13 cellular contexts compared by ENCODE assay signal in the genomic region with DNA sequence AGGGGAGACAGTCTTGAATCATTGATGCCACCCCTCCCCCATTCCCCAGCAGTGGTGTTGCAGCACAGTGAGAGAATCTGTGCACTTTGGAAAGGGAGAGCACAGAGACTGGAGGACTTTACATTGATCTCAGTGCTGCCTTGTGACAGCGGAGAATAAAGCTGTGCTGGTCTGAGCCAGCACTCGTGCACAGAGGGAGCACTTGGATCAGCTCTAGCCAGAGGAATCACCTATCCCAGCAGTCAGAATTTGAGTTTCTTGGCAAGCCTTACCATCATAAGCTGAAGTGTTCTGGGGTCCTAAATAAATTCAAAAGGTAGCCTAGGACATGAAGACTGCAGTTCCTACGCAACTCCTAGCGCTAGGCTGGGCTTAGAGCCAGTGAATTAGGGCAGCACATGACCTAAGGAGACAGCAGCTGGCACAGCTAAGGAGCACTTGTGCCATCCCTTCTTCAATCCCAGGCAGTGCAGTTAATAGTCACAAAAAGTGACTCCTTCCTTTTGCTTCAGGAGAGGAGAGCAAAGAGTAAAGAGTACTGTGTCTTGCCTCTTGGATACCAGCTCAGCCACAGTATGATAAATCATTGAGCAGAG.
DNase-seq lines count a peak whose midpoint lies in the region; ATAC-seq and TF ChIP-seq lines count a peak whose summit lies in the region.
"Had no signal": no experiment of that assay in that cellular context is flagged by ENCODE, and none has a peak within 500 bp of the region (broad histone marks: within the 10 kb centered on the region; RNA-seq: fewer than 3 reads in every experiment).

No MANE protein-coding gene starts in this region.

- no peaks in the 10 kb centered on the region for H4K20me1 ChIP-seq in mammary epithelial cell (ENCODE audit: insufficient read depth, low read length)

- dilution Hi-C loops in mammary epithelial cell (cut with HindIII; ENCODE audit: low sequenced_read_pairs), result no loop called here

- DNase-seq in AG10803 (ENCODE audit: low read depth), result peak; percentile 51
- DNase-seq in NCI-H1092 (lab: John Stamatoyannopoulos, UW), result peak; percentile 31
- DNase-seq in mammary epithelial cell, result no peak
- peak; percentile 67 for DNase-seq in myocyte (ENCODE audit: low read depth)
- DNase-seq in germinal center (ENCODE audit: low spot score), result no peak
- no peak for DNase-seq in stimulated activated naive CD4-positive, alpha-beta T cell (lab: John Stamatoyannopoulos, UW)
- DNase-seq: activated CD8-positive, alpha-beta memory T cell treated with anti-CD3 and anti-CD28 coated beads for 24 hours; amniotic stem cell; naive thymus-derived CD8-positive, alpha-beta T cell; NCI-H187; stimulated activated naive CD8-positive, alpha-beta T cell treated with anti-CD3 and anti-CD28 coated beads, Interleukin-15, Interleukin-2, amounts not matched to agents 100 U/mL and 50 U/mL, for 24 hours had no signal

- H3K4me1 ChIP-seq in mammary epithelial cell (ENCODE audit: insufficient read depth, low read length), result peaks cover 27% of the 10 kb centered on the region

- 67% methylated on average over 4 of the region's 4 CpGs for WGBS in mammary epithelial cell (ENCODE audit: low coverage, missing lambda C conversion rate)

- TF ChIP-seq CTCF in AG10803 (conservative IDR thresholded peaks at IDR 0.05; ENCODE audit: low read length), result no peak
- no peak for TF ChIP-seq CTCF in mammary epithelial cell (conservative IDR thresholded peaks at IDR 0.05 in 1 of 2, IDR thresholded peaks at IDR 0.05 in 1 of 2; ENCODE audit: extremely low read depth in 1 of 2, insufficient read depth in 1 of 2, low read depth in 1 of 2, low read length in 2 of 2)

- H3K79me2 ChIP-seq in mammary epithelial cell (ENCODE audit: insufficient read depth, low read length), result no peaks in the 10 kb centered on the region

- no peak overlapping the region for H3K4me2 ChIP-seq in mammary epithelial cell (ENCODE audit: insufficient read depth, low read depth, low read length)

- no peaks in the 10 kb centered on the region for H3K27me3 ChIP-seq in mammary epithelial cell (ENCODE audit: insufficient read depth, low read length)

- in situ Hi-C loops in mammary epithelial cell (cut with MboI; ENCODE audit: low sequenced_read_pairs in 2 of 2), result no loop called here

- H3K4me3 ChIP-seq in AG10803 (ENCODE audit: low read length) (no peak overlapping the region), mammary epithelial cell (replicated peaks in 1 of 3; ENCODE audit: insufficient read depth in 1 of 3, low read depth in 2 of 3, low read length in 3 of 3) (no peak overlapping the region)

- H3K36me3 ChIP-seq in mammary epithelial cell (ENCODE audit: insufficient read depth, low read length), result no peaks in the 10 kb centered on the region

- peak overlapping the region; percentile 66 for H2AFZ ChIP-seq in mammary epithelial cell (ENCODE audit: low read depth, low read length)

- CTCF ChIA-PET in mammary epithelial cell (lab: Charles Lee; ENCODE audit: low non-redundant PET), result no interaction called here

- no peak overlapping the region for H3K9ac ChIP-seq in mammary epithelial cell (ENCODE audit: insufficient read depth, low read length)

- H3K27ac ChIP-seq in mammary epithelial cell (ENCODE audit: insufficient read depth, low read depth, low read length), result peak overlapping the region; percentile 66

- BruUV-seq in mammary epithelial cell (replicated peaks; lab: Mats Ljungman, UMichigan), result no TSS peak

- intact Hi-C loops in mammary epithelial cell (cut with micrococcal nuclease), result no loop called here

- no peak for ATAC-seq in HG03159 (IDR thresholded peaks at IDR 0.05; ENCODE audit: unreplicated experiment)
- no peak for ATAC-seq in GM18519 (IDR thresholded peaks at IDR 0.05; ENCODE audit: low FRiP score, unreplicated experiment)
- ATAC-seq: naive thymus-derived CD8-positive, alpha-beta T cell; stimulated activated naive CD8-positive, alpha-beta T cell treated with anti-CD3 and anti-CD28 coated beads, Interleukin-15, Interleukin-2, amounts not matched to agents 100 U/mL and 50 U/mL, for 24 hours had no signal

- H3K9me3 ChIP-seq in mammary epithelial cell (replicated peaks; ENCODE audit: insufficient read depth, low read length), result no peaks in the 10 kb centered on the region

Comparison
In these comparisons a context has a peak if more than half of its experiments do, and no peak if none do; other contexts are left out.
1. DNase-seq: peak in AG10803 (single experiment), NCI-H1092 (single experiment) and myocyte (single experiment); none in mammary epithelial cell (single experiment), germinal center (single experiment) and stimulated activated naive CD4-positive, alpha-beta T cell (0 of 6).